9 cellular contexts compared by ENCODE assay signal in genomic region chr17:28008526-28008925, GRCh38. TPM values are rescaled to one million over a fixed set of nuclear protein-coding genes. Genes with fewer than 3 reads are reported as not detected.
DNase-seq lines count a peak whose midpoint lies in the region; ATAC-seq and TF ChIP-seq lines count a peak whose summit lies in the region.
"Had no signal": no experiment of that assay in that cellular context is flagged by ENCODE, and none has a peak within 500 bp of the region (broad histone marks: within the 10 kb centered on the region; RNA-seq: fewer than 3 reads in every experiment).

No MANE protein-coding gene starts in this region.

- no peaks in the 10 kb centered on the region; the same call in 1 of the 2 replicates for H3K27me3 ChIP-seq in SK-N-SH (ENCODE audit: insufficient read depth)
- no peaks in the 10 kb centered on the region for H3K27me3 ChIP-seq in testis

- no peak overlapping the region for H3K4me3 Mint-ChIP-seq in activated CD4-positive, alpha-beta T cell treated with anti-CD3 and anti-CD28 coated beads, Interleukin-2, amount 10 ng/mL, durations not matched to agents 7 days and 5 days

- no peaks in the 10 kb centered on the region for H3K36me3 ChIP-seq in SK-N-SH (replicated peaks in 1 of 2; ENCODE audit: control insufficient read depth in 1 of 2, insufficient read depth in 2 of 2, low read length in 1 of 2)
- H3K36me3 ChIP-seq in testis (ENCODE audit: low read depth, missing control alignments) = no peaks in the 10 kb centered on the region

- H3K79me2 ChIP-seq in SK-N-SH (ENCODE audit: insufficient read depth) = no peaks in the 10 kb centered on the region

- H3K27ac ChIP-seq in SK-N-SH (ENCODE audit: low read depth in 2 of 2, low read length in 1 of 2) = no peak overlapping the region
- H3K27ac ChIP-seq in testis = no peak overlapping the region

- intact Hi-C loops in left cardiac atrium (cut with DNase I) = no loop called here
- intact Hi-C loops in testis (cut with DNase I; ENCODE audit: low total_unique reads) = no loop called here

- TF ChIP-seq EP300 in SK-N-SH (IDR thresholded peaks at IDR 0.05; ENCODE audit: borderline replicate concordance in 1 of 2, low read depth in 1 of 2, low read length in 1 of 2) = no peak

- no peaks in the 10 kb centered on the region for H3K9me2 ChIP-seq in SK-N-SH

- CTCF ChIA-PET in activated CD4-positive, alpha-beta T cell treated with anti-CD3 and anti-CD28 coated beads, Interleukin-2, amount 10 ng/mL, durations not matched to agents 7 days and 5 days (lab: Charles Lee) = no interaction called here
- CTCF ChIA-PET in SK-N-SH (lab: Yijun Ruan, JAX) = interaction anchor here (1.0 to 1.2 kb wide), 2 partner anchors 23 to 225 kb away, joined by 3 read pairs; no protein-coding TSS in a partner anchor

- H3K27ac Mint-ChIP-seq in activated CD4-positive, alpha-beta T cell treated with anti-CD3 and anti-CD28 coated beads, Interleukin-2, amount 10 ng/mL, durations not matched to agents 7 days and 5 days = peak overlapping the region; percentile 74

- H2AFZ ChIP-seq in SK-N-SH (ENCODE audit: low read depth) = no peak overlapping the region

- peaks cover 26% of the 10 kb centered on the region for H3K27me3 Mint-ChIP-seq in activated CD4-positive, alpha-beta T cell treated with anti-CD3 and anti-CD28 coated beads, Interleukin-2, amount 10 ng/mL, durations not matched to agents 7 days and 5 days

- H3K9me3 ChIP-seq in SK-N-SH = no peaks in the 10 kb centered on the region
- H3K9me3 ChIP-seq in testis = no peaks in the 10 kb centered on the region

- TF ChIP-seq CTCF in SK-N-SH (IDR thresholded peaks at IDR 0.05) (no peak), testis (IDR thresholded peaks at IDR 0.05) (no peak)

- no peaks in the 10 kb centered on the region for H3F3A ChIP-seq in SK-N-SH (replicated peaks; ENCODE audit: insufficient read depth)

- POLR2A ChIA-PET in activated CD4-positive, alpha-beta T cell treated with anti-CD3 and anti-CD28 coated beads, Interleukin-2, amount 10 ng/mL, durations not matched to agents 7 days and 5 days (lab: Charles Lee) = no interaction called here
- POLR2A ChIA-PET in SK-N-SH (lab: Yijun Ruan, JAX) = no interaction called here

- WGBS in SK-N-SH (ENCODE audit: low lambda C conversion rate) = 11% methylated on average over 2 of the region's 2 CpGs
- 13 to 17% methylated on average over 2 of the region's 2 CpGs for WGBS in testis, 2 donors

- no peaks in the 10 kb centered on the region for H3K36me3 Mint-ChIP-seq in activated CD4-positive, alpha-beta T cell treated with anti-CD3 and anti-CD28 coated beads, Interleukin-2, amount 10 ng/mL, durations not matched to agents 7 days and 5 days (ENCODE audit: low read depth)

- ATAC-seq in left cardiac atrium (peak in 1 of 2 donors; percentile 49), GM18517 (IDR thresholded peaks at IDR 0.05; ENCODE audit: unreplicated experiment) (no peak), HG03097 (IDR thresholded peaks at IDR 0.05; ENCODE audit: low FRiP score, unreplicated experiment) (no peak)

- no peaks in the 10 kb centered on the region for H3K4me1 ChIP-seq in SK-N-SH (ENCODE audit: control insufficient read depth in 1 of 2, insufficient read depth in 2 of 2, low read depth in 1 of 2, low read length in 1 of 2)
- H3K4me1 ChIP-seq in testis = no peaks in the 10 kb centered on the region

- no peak for TF ChIP-seq RAD21 in SK-N-SH (IDR thresholded peaks at IDR 0.05; ENCODE audit: low read length)

- H3K4me3 ChIP-seq in SK-N-SH (ENCODE audit: low read depth in 2 of 2, low read length in 1 of 2) = no peak overlapping the region
- H3K4me3 ChIP-seq in testis = no peak overlapping the region

- no peaks in the 10 kb centered on the region for H3K9me3 Mint-ChIP-seq in activated CD4-positive, alpha-beta T cell treated with anti-CD3 and anti-CD28 coated beads, Interleukin-2, amount 10 ng/mL, durations not matched to agents 7 days and 5 days

- H3K9ac ChIP-seq in SK-N-SH = no peak overlapping the region

- DNase-seq in activated CD4-positive, alpha-beta T cell treated with anti-CD3 and anti-CD28 coated beads, Interleukin-2, amount 10 ng/mL, durations not matched to agents 7 days and 5 days = no peak
- DNase-seq in activated CD4-positive, alpha-beta T cell treated with anti-CD3 and anti-CD28 coated beads, Interleukin-2, amount 50 U/mL, for 4 hours = no peak
- DNase-seq in SK-N-SH = no peak
- peak; percentile 28 for DNase-seq in left cardiac atrium
- peak; percentile 51 for DNase-seq in testis
- DNase-seq in NCI-H524 treated with DMSO at 0.1 percent for 48 hours (lab: John Stamatoyannopoulos, UW) = no peak
- DNase-seq: stimulated activated CD4-positive, alpha-beta T cell treated with anti-CD3 and anti-CD28 coated beads, Interleukin-12 subunit alpha, Interleukin-12 subunit beta, amount 100 ng/mL, for 4 hours had no signal

- H4K20me1 ChIP-seq in SK-N-SH (ENCODE audit: insufficient read depth) = no peaks in the 10 kb centered on the region

- TF ChIP-seq POLR2A in testis (IDR thresholded peaks at IDR 0.05) = no peak

- H3K4me1 Mint-ChIP-seq in activated CD4-positive, alpha-beta T cell treated with anti-CD3 and anti-CD28 coated beads, Interleukin-2, amount 10 ng/mL, durations not matched to agents 7 days and 5 days = no peaks in the 10 kb centered on the region

- H3K4me2 ChIP-seq in SK-N-SH = no peak overlapping the region

TF ChIP-seq in SK-N-SH, 30 proteins besides CTCF, POLR2A, EP300 and RAD21:
- no peak for TF ChIP-seq TCF12 (IDR thresholded peaks at IDR 0.05)
- peak; percentile 99 for TF ChIP-seq REST (IDR thresholded peaks at IDR 0.05; ENCODE audit: low read depth, low read length)
- no peak for TF ChIP-seq RXRA (IDR thresholded peaks at IDR 0.05; ENCODE audit: borderline replicate concordance, low read depth)
- 0 out of 2 replicates have a peak, but pooled peaks have one; percentile 39 for TF ChIP-seq MAX (IDR thresholded peaks at IDR 0.05; ENCODE audit: low read depth)
- TF ChIP-seq EZH2phosphoT487 (IDR thresholded peaks at IDR 0.05; ENCODE audit: borderline replicate concordance, low read depth) = no peak
- TF ChIP-seq SIN3A (IDR thresholded peaks at IDR 0.05; ENCODE audit: borderline replicate concordance, low read depth, low read length) = 0 out of 2 replicates have a peak, but pooled peaks have one; percentile 41
- no peak for TF ChIP-seq USF1 (IDR thresholded peaks at IDR 0.05; ENCODE audit: borderline replicate concordance, low read depth)
- TF ChIP-seq JUND (IDR thresholded peaks at IDR 0.05) = no peak

RNA-seq across cellular contexts. Expression of gene NLK, which starts 34.0 kb away (rescaled TPM):
- 10 to 100 TPM; 13.3 to 15.7 TPM for total RNA-seq in activated CD4-positive, alpha-beta T cell treated with anti-CD3 and anti-CD28 coated beads, Interleukin-2, amount 10 ng/mL, durations not matched to agents 7 days and 5 days
- polyA plus RNA-seq in SK-N-SH (2012; rRNA removed) = 12.3 and 19.2 TPM in 2 replicates
- 13.6 and 14.3 TPM in 2 replicates for polyA plus RNA-seq in SK-N-SH (2012; cell fraction: cytosol; rRNA removed)
- polyA plus RNA-seq in SK-N-SH (2012; cell fraction: nucleus; rRNA removed) = 14.8 and 34.8 TPM in 2 replicates
- total RNA-seq in left cardiac atrium = 10 to 100 TPM; 19.4 to 22.5 TPM
- total RNA-seq in testis = 10 to 100 TPM; 47.0 to 54.4 TPM
- 40.8 TPM for polyA plus RNA-seq in testis (ENCODE audit: insufficient read depth, low read depth, low replicate concordance)

Comparison
In these comparisons a context has a peak if more than half of its experiments do, and no peak if none do; other contexts are left out.
1. DNase-seq: peak in left cardiac atrium (single experiment) and testis (single experiment); none in activated CD4-positive, alpha-beta T cell treated with anti-CD3 and anti-CD28 coated beads, Interleukin-2, amount 10 ng/mL, durations not matched to agents 7 days and 5 days (single experiment), activated CD4-positive, alpha-beta T cell treated with anti-CD3 and anti-CD28 coated beads, Interleukin-2, amount 50 U/mL, for 4 hours (0 of 2), SK-N-SH (single experiment) and NCI-H524 treated with DMSO at 0.1 percent for 48 hours (single experiment).